Comparison of ENCODE assay signal across 25 cellular contexts in genomic region chr4:45679411-45679810, GRCh38.
"Had no signal": no experiment of that assay in that cellular context is flagged by ENCODE, and none has a peak within 500 bp of the region (broad histone marks: within the 10 kb centered on the region; RNA-seq: fewer than 3 reads in every experiment).

No MANE protein-coding gene starts in this region.

- H3K4me3 ChIP-seq: coronary artery, dorsolateral prefrontal cortex, esophagus muscularis mucosa, gastroesophageal sphincter, heart left ventricle, hepatocyte, lower lobe of right lung, mucosa of descending colon had no signal

- H3K27me3 ChIP-seq: dorsolateral prefrontal cortex, esophagus muscularis mucosa, foreskin keratinocyte, gastroesophageal sphincter, heart left ventricle, hepatocyte had no signal

- H3K36me3 ChIP-seq: esophagus muscularis mucosa, gastroesophageal sphincter, heart left ventricle, lower lobe of right lung had no signal

- DNase-seq: dermis blood vessel endothelial cell; effector CD4-positive, alpha-beta T cell; effector memory CD4-positive, alpha-beta T cell; foreskin keratinocyte; heart left ventricle; hypothalamus; immature natural killer cell; islet precursor cell; kidney; kidney glomerular epithelial cell; left colon; left ventricle myocardium superior; lower lobe of right lung; mesenchymal stem cell; naive B cell; naive thymus-derived CD8-positive, alpha-beta T cell had no signal

- ATAC-seq: foreskin keratinocyte; gastroesophageal sphincter; heart left ventricle; left colon; left lobe of liver; left ventricle myocardium superior; lower lobe of right lung; mucosa of descending colon; naive thymus-derived CD8-positive, alpha-beta T cell had no signal

- FAIRE-seq: endothelial cell of umbilical vein, frontal cortex, kidney had no signal
